Comparison of ENCODE assay signal across 7 cellular contexts in genomic region chr11:65574963-65575567, GRCh38. TPM values are rescaled to one million over a fixed set of nuclear protein-coding genes. Genes with fewer than 3 reads are reported as not detected.
DNase-seq lines count a peak whose midpoint lies in the region; ATAC-seq, FAIRE-seq and TF ChIP-seq lines count a peak whose summit lies in the region.

No MANE protein-coding gene starts in this region.

- H3K9ac ChIP-seq in endothelial cell of umbilical vein (replicated peaks; ENCODE audit: extremely low read depth, insufficient read depth, low read length) = no peak overlapping the region

- CTCF ChIA-PET in endothelial cell of umbilical vein (lab: Charles Lee) = interaction anchor here (1.4 to 9.7 kb wide), 3 partner anchors 15 to 49 kb away, joined by 3 to 167 read pairs (median 22); no protein-coding TSS in a partner anchor

- no TSS peak for BruUV-seq in endothelial cell of umbilical vein (replicated peaks; lab: Mats Ljungman, UMichigan)

- no peak for TF ChIP-seq POLR2A in endothelial cell of umbilical vein (IDR thresholded peaks at IDR 0.05; ENCODE audit: low read depth, low read length)

- no peak for FAIRE-seq in endothelial cell of umbilical vein (lab: Jason Lieb, UNC)

- intact Hi-C loops in endothelial cell of umbilical vein (cut with micrococcal nuclease) = loop anchor here (1.0 to 5.0 kb wide), 5 partner anchors 13 to 193 kb away; partner anchors contain the start of genes LTBP3, PCNX3 and SLC25A45

- no peaks in the 10 kb centered on the region for H4K20me1 ChIP-seq in endothelial cell of umbilical vein (replicated peaks; ENCODE audit: control insufficient read depth, extremely low read depth, insufficient read depth, low read length)
- H4K20me1 ChIP-seq in osteoblast (ENCODE audit: insufficient read depth, low read length) = peaks cover 30% of the 10 kb centered on the region

- no peaks in the 10 kb centered on the region for H3K9me1 ChIP-seq in endothelial cell of umbilical vein (replicated peaks; ENCODE audit: control insufficient read depth, extremely low read depth, insufficient read depth, low read length)

- H3K4me1 ChIP-seq in endothelial cell of umbilical vein (ENCODE audit: control insufficient read depth, extremely low read depth, insufficient read depth, low read length) (peaks cover 50% of the 10 kb centered on the region), osteoblast (ENCODE audit: insufficient read depth, low read length) (peaks cover 55% of the 10 kb centered on the region)

- peak overlapping the region; percentile 45 for H3K27ac ChIP-seq in endothelial cell of umbilical vein (ENCODE audit: insufficient read depth, low read depth, low read length)
- H3K27ac ChIP-seq in osteoblast (ENCODE audit: low read depth, low read length) = peak overlapping the region; percentile 9

- H2AFZ ChIP-seq in endothelial cell of umbilical vein (ENCODE audit: low read depth, low read length) = no peak overlapping the region
- no peak overlapping the region for H2AFZ ChIP-seq in osteoblast (ENCODE audit: low read length)

- DNase-seq in H7 = no peak
- DNase-seq in RPMI8226 = peak; percentile 87
- DNase-seq in endothelial cell of umbilical vein (ENCODE audit: low read depth, low spot score) = peak; percentile 46
- peak; percentile 95 for DNase-seq in osteoblast (ENCODE audit: insufficient read length, low spot score, missing footprints)
- no peak for DNase-seq in AG08395 (ENCODE audit: low spot score)
- DNase-seq in NOMO-1 treated with dmso at 0.1 percent for 144 hours (lab: John Stamatoyannopoulos, UW; ENCODE audit: unreplicated experiment) = no peak

- TF ChIP-seq CTCF in endothelial cell of umbilical vein (IDR thresholded peaks at IDR 0.05; ENCODE audit: extremely low read depth in 1 of 2, insufficient read depth in 1 of 2, low read depth in 1 of 2, low read length in 2 of 2) (no peak), osteoblast (IDR thresholded peaks at IDR 0.05; ENCODE audit: extremely low read depth, low read depth, low read length) (no peak)

- POLR2A ChIA-PET in endothelial cell of umbilical vein (lab: Charles Lee) = no interaction called here

- peaks cover 38% of the 10 kb centered on the region for H3K27me3 ChIP-seq in H7 (ENCODE audit: control insufficient read depth, insufficient read depth, low read length)
- no peaks in the 10 kb centered on the region for H3K27me3 ChIP-seq in endothelial cell of umbilical vein (ENCODE audit: control insufficient read depth in 2 of 2, insufficient read depth in 2 of 2, low read length in 2 of 2)
- H3K27me3 ChIP-seq in osteoblast (ENCODE audit: insufficient read depth, low read length) = no peaks in the 10 kb centered on the region

- H3K4me3 ChIP-seq in H7 (ENCODE audit: insufficient read depth, low read depth, low read length) (peak overlapping the region; percentile 43; the same call in 1 of the 2 replicates), endothelial cell of umbilical vein (replicated peaks in 1 of 3; ENCODE audit: insufficient read depth in 1 of 3, low read depth in 1 of 3, low read length in 3 of 3) (peak overlapping the region in 2 of 3 experiments; percentile 31 to 34), osteoblast (ENCODE audit: insufficient read depth, low read length) (peak overlapping the region; percentile 77)

- H3K36me3 ChIP-seq in H7 (replicated peaks; ENCODE audit: control insufficient read depth, insufficient read depth, low read length) (no peaks in the 10 kb centered on the region), endothelial cell of umbilical vein (ENCODE audit: control insufficient read depth in 2 of 2, extremely low read depth in 1 of 2, insufficient read depth in 2 of 2, low read length in 2 of 2) (no peaks in the 10 kb centered on the region), osteoblast (ENCODE audit: insufficient read depth, low read length) (peaks cover 17% of the 10 kb centered on the region)

- H3K9me3 ChIP-seq in endothelial cell of umbilical vein (replicated peaks; ENCODE audit: control insufficient read depth, insufficient read depth, low read length) (no peaks in the 10 kb centered on the region), osteoblast (ENCODE audit: low read depth, low read length) (no peaks in the 10 kb centered on the region)

- peaks cover 25% of the 10 kb centered on the region for H3K79me2 ChIP-seq in endothelial cell of umbilical vein (ENCODE audit: control insufficient read depth, insufficient read depth, low read length)
- H3K79me2 ChIP-seq in osteoblast (ENCODE audit: insufficient read depth, low read length) = peaks cover 65% of the 10 kb centered on the region

- peak overlapping the region; percentile 56 for H3K4me2 ChIP-seq in endothelial cell of umbilical vein (ENCODE audit: insufficient read depth, low read length)
- peak overlapping the region; percentile 82 for H3K4me2 ChIP-seq in osteoblast (ENCODE audit: insufficient read depth, low read length)

- ATAC-seq in GM18861 (IDR thresholded peaks at IDR 0.05; ENCODE audit: unreplicated experiment) = no peak

- dilution Hi-C loops in endothelial cell of umbilical vein (cut with MboI; ENCODE audit: extremely low pct_ligation_motif_present, low sequenced_read_pairs) = no loop called here

TF ChIP-seq in endothelial cell of umbilical vein, 7 proteins besides CTCF, POLR2A, EP300 and RAD21 (continues in another document):
- TF ChIP-seq JUN (IDR thresholded peaks at IDR 0.05; ENCODE audit: borderline replicate concordance, insufficient read depth, insufficient read length, low read depth) = no peak
- no peak for TF ChIP-seq GATA2 (IDR thresholded peaks at IDR 0.05; ENCODE audit: insufficient read depth, insufficient read length, low read depth, low read length)
- TF ChIP-seq EZH2 (IDR thresholded peaks at IDR 0.05; ENCODE audit: borderline replicate concordance, low read depth, low read length, severe bottlenecking) = no peak
- no peak for TF ChIP-seq FOS (IDR thresholded peaks at IDR 0.05; ENCODE audit: borderline replicate concordance, insufficient read depth, low read length)

RNA-seq across cellular contexts. Expression of gene EHBP1L1, which starts 0.8 kb away (rescaled TPM):
- 1.9 and 4.7 TPM in 2 replicates for total RNA-seq in H7 (2014; rRNA removed; shearing (Covaris generic))
- total RNA-seq in endothelial cell of umbilical vein (18.8 and 19.7 TPM in 2 replicates), osteoblast (43.9 and 58.6 TPM in 2 replicates)
- 12.7 and 18.5 TPM in 2 replicates for polyA plus RNA-seq in endothelial cell of umbilical vein
- polyA plus RNA-seq in endothelial cell of umbilical vein (2011; cell fraction: cytosol; rRNA removed) = 7.1 and 11.1 TPM in 2 replicates
- 29.6 and 32.5 TPM in 2 replicates for polyA plus RNA-seq in endothelial cell of umbilical vein (2011; cell fraction: nucleus; rRNA removed)
- 14.2 and 20.1 TPM in 2 replicates for polyA plus RNA-seq in endothelial cell of umbilical vein (2012)
- 8.6 and 12.0 TPM in 2 replicates for polyA minus RNA-seq in endothelial cell of umbilical vein
- 64.3 TPM for polyA minus RNA-seq in endothelial cell of umbilical vein (2011; cell fraction: cytosol; rRNA and poly(A)+ RNA removed)
- polyA minus RNA-seq in endothelial cell of umbilical vein (2011; cell fraction: nucleus; rRNA and poly(A)+ RNA removed) = 7.8 and 11.2 TPM in 2 replicates

RNA-seq across cellular contexts. Expression of gene FAM89B, which starts 2.7 kb away (rescaled TPM):
- total RNA-seq in H7 (2014; rRNA removed; shearing (Covaris generic)) = 8.6 and 20.4 TPM in 2 replicates
- total RNA-seq in endothelial cell of umbilical vein (63.1 and 63.8 TPM in 2 replicates), osteoblast (31.5 and 36.2 TPM in 2 replicates)
- polyA plus RNA-seq in endothelial cell of umbilical vein = 153 and 193 TPM in 2 replicates
- 57.2 and 80.4 TPM in 2 replicates for polyA plus RNA-seq in endothelial cell of umbilical vein (2011; cell fraction: cytosol; rRNA removed)
- 31.0 and 31.4 TPM in 2 replicates for polyA plus RNA-seq in endothelial cell of umbilical vein (2011; cell fraction: nucleus; rRNA removed)
- 44.3 and 64.1 TPM in 2 replicates for polyA plus RNA-seq in endothelial cell of umbilical vein (2012)
- 30.8 and 35.3 TPM in 2 replicates for polyA minus RNA-seq in endothelial cell of umbilical vein
- 10.7 TPM for polyA minus RNA-seq in endothelial cell of umbilical vein (2011; cell fraction: cytosol; rRNA and poly(A)+ RNA removed)
- polyA minus RNA-seq in endothelial cell of umbilical vein (2011; cell fraction: nucleus; rRNA and poly(A)+ RNA removed) = 15.6 and 20.3 TPM in 2 replicates

RNA-seq across cellular contexts. Expression of gene ZNRD2, which starts 4.8 kb away (rescaled TPM):
- 88.1 and 89.1 TPM in 2 replicates for total RNA-seq in H7 (2014; rRNA removed; shearing (Covaris generic))
- total RNA-seq in endothelial cell of umbilical vein = 40.8 and 46.9 TPM in 2 replicates
- 96.2 and 96.7 TPM in 2 replicates for polyA plus RNA-seq in endothelial cell of umbilical vein
- polyA plus RNA-seq in endothelial cell of umbilical vein (2011; cell fraction: cytosol; rRNA removed) = 73.6 and 74.5 TPM in 2 replicates
- 50.6 TPM in 2 replicates for polyA plus RNA-seq in endothelial cell of umbilical vein (2011; cell fraction: nucleus; rRNA removed)
- 93.2 and 99.8 TPM in 2 replicates for polyA plus RNA-seq in endothelial cell of umbilical vein (2012)
- 11.3 and 14.6 TPM in 2 replicates for polyA minus RNA-seq in endothelial cell of umbilical vein
- polyA minus RNA-seq in endothelial cell of umbilical vein (2011; cell fraction: cytosol; rRNA and poly(A)+ RNA removed) = 27.7 TPM
- 14.4 and 33.5 TPM in 2 replicates for polyA minus RNA-seq in endothelial cell of umbilical vein (2011; cell fraction: nucleus; rRNA and poly(A)+ RNA removed)
- 37.1 and 42.3 TPM in 2 replicates for total RNA-seq in osteoblast

RNA-seq across cellular contexts. Expression of gene LTBP3, which starts 16.9 kb away (rescaled TPM):
- total RNA-seq in H7 (2014; rRNA removed; shearing (Covaris generic)) = 3.9 and 5.7 TPM in 2 replicates
- total RNA-seq in endothelial cell of umbilical vein (120 and 121 TPM in 2 replicates), osteoblast (40.7 and 41.6 TPM in 2 replicates)
- polyA plus RNA-seq in endothelial cell of umbilical vein = 209 and 225 TPM in 2 replicates
- polyA plus RNA-seq in endothelial cell of umbilical vein (2011; cell fraction: cytosol; rRNA removed) = 92.6 and 135 TPM in 2 replicates
- 799 and 904 TPM in 2 replicates for polyA plus RNA-seq in endothelial cell of umbilical vein (2011; cell fraction: nucleus; rRNA removed)
- 108 and 232 TPM in 2 replicates for polyA plus RNA-seq in endothelial cell of umbilical vein (2012)
- polyA minus RNA-seq in endothelial cell of umbilical vein = 44.1 and 70.6 TPM in 2 replicates
- polyA minus RNA-seq in endothelial cell of umbilical vein (2011; cell fraction: cytosol; rRNA and poly(A)+ RNA removed) = 8.5 TPM
- polyA minus RNA-seq in endothelial cell of umbilical vein (2011; cell fraction: nucleus; rRNA and poly(A)+ RNA removed) = 104 and 152 TPM in 2 replicates

RNA-seq across cellular contexts. Expression of gene KCNK7, which starts 20.5 kb away (rescaled TPM):
- not detected in 2 replicates for total RNA-seq in H7 (2014; rRNA removed; shearing (Covaris generic))
- total RNA-seq in endothelial cell of umbilical vein (0.60 and 1.3 TPM in 2 replicates), osteoblast (0.29 TPM in 1 of 2 replicates, not detected in the other)
- polyA plus RNA-seq in endothelial cell of umbilical vein = 0.17 and 0.19 TPM in 2 replicates
- polyA plus RNA-seq in endothelial cell of umbilical vein (2011; cell fraction: cytosol; rRNA removed) = 0.13 and 0.21 TPM in 2 replicates
- 0.66 and 0.87 TPM in 2 replicates for polyA plus RNA-seq in endothelial cell of umbilical vein (2011; cell fraction: nucleus; rRNA removed)
- polyA plus RNA-seq in endothelial cell of umbilical vein (2012) = 0.70 TPM in 1 of 2 replicates, not detected in the other
- polyA minus RNA-seq in endothelial cell of umbilical vein = 0.51 TPM in 1 of 2 replicates, not detected in the other
- not detected for polyA minus RNA-seq in endothelial cell of umbilical vein (2011; cell fraction: cytosol; rRNA and poly(A)+ RNA removed)
- 0.34 TPM in 1 of 2 replicates, not detected in the other for polyA minus RNA-seq in endothelial cell of umbilical vein (2011; cell fraction: nucleus; rRNA and poly(A)+ RNA removed)

Comparison
In these comparisons a context has a peak if more than half of its experiments do, and no peak if none do; other contexts are left out.
1. DNase-seq: peak in RPMI8226 (single experiment), endothelial cell of umbilical vein (single experiment) and osteoblast (single experiment); none in H7 (single experiment), AG08395 (single experiment) and NOMO-1 treated with dmso at 0.1 percent for 144 hours (single experiment).
2. Peak in every context shown above with its lines, with median percentiles within 50 percentile points of each other: H3K4me3 ChIP-seq.